ENCODE assay signal across 15 cellular contexts in the genomic region with DNA sequence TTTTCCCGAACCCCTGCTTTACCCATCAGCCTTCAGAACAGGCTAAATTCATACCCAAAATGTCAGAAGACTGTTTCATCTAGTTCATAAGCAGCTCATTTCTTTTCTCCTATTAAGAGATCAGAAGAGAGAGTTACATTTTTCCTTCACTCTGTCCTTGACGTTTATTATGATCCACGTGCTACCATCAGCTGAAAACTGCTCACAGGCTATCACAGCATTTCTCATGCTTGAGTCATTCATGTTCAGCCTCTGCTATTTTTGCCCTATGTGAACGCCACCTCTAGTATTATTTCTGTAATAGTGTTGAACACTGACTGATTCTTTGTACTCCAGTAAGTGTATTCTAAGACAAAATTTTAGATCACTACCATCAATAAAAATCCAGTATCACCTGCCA. TPM values are rescaled to one million over a fixed set of nuclear protein-coding genes. Genes with fewer than 3 reads are reported as not detected.
A peak's percentile ranks its signal among the peaks of the same experiment; 100 is the strongest.
DNase-seq lines count a peak whose midpoint lies in the region; ATAC-seq, FAIRE-seq and TF ChIP-seq lines count a peak whose summit lies in the region.
"Had no signal": no experiment of that assay in that cellular context is flagged by ENCODE, and none has a peak within 500 bp of the region (broad histone marks: within the 10 kb centered on the region; RNA-seq: fewer than 3 reads in every experiment).

No MANE protein-coding gene starts in this region.

- in situ Hi-C loops in GM23248 (cut with MboI) (no loop called here), gastrocnemius medialis (cut with MboI; ENCODE audit: low sequenced_read_pairs in 4 of 4) (no loop called here)

- intact Hi-C loops in adrenal gland (cut with DNase I), result no loop called here
- intact Hi-C loops in gastrocnemius medialis (cut with DNase I; ENCODE audit: low total_unique reads), result loop anchor here (10.0 kb wide), 2 partner anchors 123 to 713 kb away; no protein-coding TSS in a partner anchor

- H2AFZ ChIP-seq in GM23248, result no peak overlapping the region

- DNase-seq in GM23248, result peak; percentile 88
- peak; percentile 45 to 82 (median 69) for DNase-seq in adrenal gland
- peak; percentile 75 for DNase-seq in fibroblast of villous mesenchyme (ENCODE audit: low read depth)
- DNase-seq in gastrocnemius medialis, result peak; percentile 43 to 49
- DNase-seq in RCC 7860 (ENCODE audit: low spot score), result no peak
- DNase-seq in immature natural killer cell, result no peak
- DNase-seq in SKM-1 treated with dmso at 0.1 percent for 144 hours (lab: John Stamatoyannopoulos, UW; ENCODE audit: unreplicated experiment), result no peak
- DNase-seq: activated CD4-positive, CD25-positive, alpha-beta regulatory T cell; NCI-H1092; pancreas; stimulated activated CD4-positive, alpha-beta T cell treated with anti-CD3 and anti-CD28 coated beads, Interleukin-4, amount 100 ng/mL, for 4 hours; stimulated activated naive CD8-positive, alpha-beta T cell treated with anti-CD3 and anti-CD28 coated beads, Interleukin-15, amount 100 ng/mL, for 72 hours had no signal

- H3K9me3 ChIP-seq in GM23248 (ENCODE audit: low read depth) (no peaks in the 10 kb centered on the region), adrenal gland (replicated peaks in 1 of 3) (no peaks in the 10 kb centered on the region), gastrocnemius medialis (no peaks in the 10 kb centered on the region)
- H3K9me3 ChIP-seq: pancreas had no signal

- H3K27me3 Mint-ChIP-seq in immature natural killer cell (ENCODE audit: low read depth in 3 of 3), result peaks cover 2 to 5% (median 3%) of the 10 kb centered on the region in 3 donors

- H3K27me3 ChIP-seq in GM23248 (replicated peaks; ENCODE audit: insufficient read depth), result no peaks in the 10 kb centered on the region
- H3K27me3 ChIP-seq in adrenal gland, result no peaks in the 10 kb centered on the region
- H3K27me3 ChIP-seq in gastrocnemius medialis, result no peaks in the 10 kb centered on the region
- H3K27me3 ChIP-seq: pancreas had no signal

- ATAC-seq in gastrocnemius medialis (peak; percentile 77 to 79), GM18520 (IDR thresholded peaks at IDR 0.05; ENCODE audit: unreplicated experiment) (no peak)
- ATAC-seq: pancreas; stimulated activated naive CD8-positive, alpha-beta T cell treated with anti-CD3 and anti-CD28 coated beads, Interleukin-15, amount 100 ng/mL, for 72 hours had no signal

- no peaks in the 10 kb centered on the region for H3K79me2 ChIP-seq in GM23248 (ENCODE audit: insufficient read depth)

- H4K20me1 ChIP-seq in GM23248 (ENCODE audit: insufficient read depth), result no peaks in the 10 kb centered on the region

- TF ChIP-seq POLR2A in adrenal gland (IDR thresholded peaks at IDR 0.05) (peak in 1 of 2 donors; percentile 57), gastrocnemius medialis (IDR thresholded peaks at IDR 0.05) (no peak)

- peak in 1 of 6 experiments; percentile 14 for TF ChIP-seq CTCF in adrenal gland (IDR thresholded peaks at IDR 0.05)
- no peak for TF ChIP-seq CTCF in fibroblast of villous mesenchyme (IDR thresholded peaks at IDR 0.05; ENCODE audit: insufficient read depth, low read depth, low read length)
- TF ChIP-seq CTCF in gastrocnemius medialis (IDR thresholded peaks at IDR 0.05 in 4 of 5, conservative IDR thresholded peaks at IDR 0.05 in 1 of 5), result no peak

- FAIRE-seq in RCC 7860 (lab: Jason Lieb, UNC), result no peak
- FAIRE-seq: pancreas had no signal

- H3K36me3 Mint-ChIP-seq in immature natural killer cell, result no peaks in the 10 kb centered on the region

- H3K36me3 ChIP-seq in GM23248 (ENCODE audit: low read depth), result no peaks in the 10 kb centered on the region
- H3K36me3 ChIP-seq in adrenal gland (replicated peaks in 1 of 2), result no peaks in the 10 kb centered on the region
- no peaks in the 10 kb centered on the region for H3K36me3 ChIP-seq in gastrocnemius medialis
- H3K36me3 ChIP-seq: pancreas had no signal

- H3K27ac ChIP-seq in GM23248 (peak overlapping the region; percentile 41), adrenal gland (peak overlapping the region; percentile 54 to 92 (median 87)), gastrocnemius medialis (peak overlapping the region; percentile 61 to 77 (median 68))
- H3K27ac ChIP-seq: HL-60, pancreas had no signal

- H3K4me3 ChIP-seq in GM23248 (no peak overlapping the region), adrenal gland (no peak overlapping the region), fibroblast of villous mesenchyme (ENCODE audit: low read depth, low read length) (no peak overlapping the region), gastrocnemius medialis (no peak overlapping the region)
- H3K4me3 ChIP-seq: lung, pancreas had no signal

- peaks cover 0 to 2% (median 0%) of the 10 kb centered on the region in 6 donors for H3K9me3 Mint-ChIP-seq in immature natural killer cell

- WGBS in GM23248 (ENCODE audit: low coverage in 1 of 2, low lambda C conversion rate in 2 of 2, missing lambda C conversion rate in 2 of 2), 2 experiments, result 26 to 29% methylated on average over 4 of the region's 4 CpGs
- WGBS in adrenal gland, 4 donors, result 35 to 46% (median 37%) methylated on average over 4 of the region's 4 CpGs

- H3K9ac ChIP-seq in GM23248, result peak overlapping the region; percentile 4; the same call in 1 of the 2 replicates

- H3K9me2 ChIP-seq in GM23248 (ENCODE audit: insufficient read depth), result no peaks in the 10 kb centered on the region

- H3F3A ChIP-seq in GM23248 (ENCODE audit: insufficient read depth), result peaks cover 39% of the 10 kb centered on the region

- H3K4me3 Mint-ChIP-seq in immature natural killer cell, result no peak overlapping the region
- H3K4me3 Mint-ChIP-seq: stimulated activated naive CD8-positive, alpha-beta T cell treated with anti-CD3 and anti-CD28 coated beads, Interleukin-15, amount 100 ng/mL, for 72 hours had no signal

- no peaks in the 10 kb centered on the region for H3K4me1 Mint-ChIP-seq in immature natural killer cell
- H3K4me1 Mint-ChIP-seq: stimulated activated naive CD8-positive, alpha-beta T cell treated with anti-CD3 and anti-CD28 coated beads, Interleukin-15, amount 100 ng/mL, for 72 hours had no signal

- H3K27ac Mint-ChIP-seq in immature natural killer cell, result no peak overlapping the region
- H3K27ac Mint-ChIP-seq: stimulated activated naive CD8-positive, alpha-beta T cell treated with anti-CD3 and anti-CD28 coated beads, Interleukin-15, amount 100 ng/mL, for 72 hours had no signal

- H3K4me1 ChIP-seq in GM23248 (ENCODE audit: insufficient read depth) (peaks cover 33% of the 10 kb centered on the region), adrenal gland (replicated peaks in 1 of 2) (peaks cover 33 to 35% of the 10 kb centered on the region in 2 donors), gastrocnemius medialis (peaks cover 24 to 35% of the 10 kb centered on the region in 2 donors)

- H3K4me2 ChIP-seq in GM23248 (ENCODE audit: unreplicated experiment), result peak overlapping the region; percentile 13

RNA-seq across cellular contexts. Expression of gene SLC1A2, which starts 51.9 kb away (rescaled TPM):
- 1.2 and 1.5 TPM in 2 replicates for total RNA-seq in GM23248 (2014; rRNA removed; shearing (Covaris generic))
- polyA plus RNA-seq in GM23248 (2016; fragmentation: Nextera tagmentation; extraction: Ambion mirVana), result 0.49 and 0.88 TPM in 2 replicates
- total RNA-seq in adrenal gland, result 10 to 100 TPM in 4 of 8 donors, 1 to 10 TPM in 4; 2.3 to 51.3 (median 8.7) TPM
- 10 to 100 TPM in 1 of 3 donors, 1 to 10 TPM in 2; 1.4 to 13.3 (median 2.2) TPM for polyA plus RNA-seq in adrenal gland
- total RNA-seq in fibroblast of villous mesenchyme, result 18.7 and 23.7 TPM in 2 replicates
- 1 to 10 TPM in 1 of 4 donors, under 1 TPM in 3; 0.15 to 1.1 (median 0.52) TPM for total RNA-seq in gastrocnemius medialis
- under 1 TPM in 2 of 3 donors, not detected in 1; 0.03 to 0.06 TPM for polyA plus RNA-seq in immature natural killer cell

Comparison
In these comparisons a context has a peak if more than half of its experiments do, and no peak if none do; other contexts are left out.
1. DNase-seq: peak in GM23248 (single experiment), adrenal gland (7 of 7), fibroblast of villous mesenchyme (single experiment) and gastrocnemius medialis (2 of 2); none in RCC 7860 (single experiment), immature natural killer cell (0 of 3) and SKM-1 treated with dmso at 0.1 percent for 144 hours (single experiment).
2. Peak in every context shown above with its lines, with median percentiles within 50 percentile points of each other: H3K27ac ChIP-seq.